In the genomic region with DNA sequence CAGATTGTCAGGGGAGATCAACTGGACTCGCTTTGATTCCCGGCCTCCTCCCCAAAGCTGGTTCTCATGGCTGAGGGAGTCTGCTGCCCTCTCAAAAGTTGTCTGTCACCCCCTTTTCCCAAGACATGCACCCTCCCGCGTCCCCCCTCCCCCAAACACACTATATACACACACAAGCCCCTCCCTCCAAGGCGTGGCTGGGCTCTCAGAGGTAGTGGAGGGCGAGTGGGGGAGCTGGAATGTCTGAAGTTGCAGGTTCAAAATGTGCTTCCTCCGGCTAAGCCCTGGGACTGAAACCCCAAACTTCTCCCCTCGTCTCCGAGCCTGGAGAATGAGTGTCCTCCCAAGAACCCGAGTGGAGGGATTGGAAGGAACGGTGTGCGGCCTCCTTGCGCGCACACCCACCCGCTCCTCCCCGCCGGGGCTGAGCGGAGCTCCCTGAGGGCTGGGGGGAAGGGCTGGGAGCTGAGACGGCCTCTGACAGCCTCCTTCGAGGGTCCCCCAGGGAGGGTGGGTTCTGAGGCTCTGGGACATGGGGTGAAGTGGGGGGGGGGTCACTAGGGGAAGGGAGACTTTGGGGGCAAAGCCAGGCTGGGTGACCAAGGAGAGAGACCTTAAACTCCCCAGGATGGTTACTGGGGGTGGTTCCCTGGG, we compare ENCODE assay signal across 19 cellular contexts. TPM values are rescaled to one million over a fixed set of nuclear protein-coding genes. Genes with fewer than 3 reads are reported as not detected.
DNase-seq lines count a peak whose midpoint lies in the region; ATAC-seq and TF ChIP-seq lines count a peak whose summit lies in the region.
"Had no signal": no experiment of that assay in that cellular context is flagged by ENCODE, and none has a peak within 500 bp of the region (broad histone marks: within the 10 kb centered on the region; RNA-seq: fewer than 3 reads in every experiment).

No MANE protein-coding gene starts in this region.

- H4K20me1 ChIP-seq in IMR-90 (ENCODE audit: insufficient read depth, low read length) (peaks cover 8% of the 10 kb centered on the region), neural progenitor cell (ENCODE audit: low read depth) (no peaks in the 10 kb centered on the region)

- no peak overlapping the region for H3K56ac ChIP-seq in IMR-90 (ENCODE audit: extremely low read depth, insufficient read depth, low read length)

- no peak overlapping the region for H3K4ac ChIP-seq in IMR-90 (ENCODE audit: low read depth, low read length)

- 17% methylated on average over 2 of the region's 20 CpGs; no CpG with 5 or more reads in 1 of the 2 experiments for WGBS in IMR-90 (ENCODE audit: extremely low coverage in 2 of 2, insufficient read length in 1 of 2), 2 experiments
- 12 to 21% methylated on average over 9 to 19 of the region's 20 CpGs for WGBS in body of pancreas, 2 donors

- dilution Hi-C loops in IMR-90 (cut with HindIII; ENCODE audit: low sequenced_read_pairs, unreplicated experiment), result no loop called here

- peak overlapping the region; percentile 52 for H2AK9ac ChIP-seq in IMR-90 (replicated peaks; ENCODE audit: low read depth, low read length, poor library complexity)

- no peak overlapping the region for H3K9ac ChIP-seq in IMR-90 (ENCODE audit: low read depth, low read length)
- no peak overlapping the region for H3K9ac ChIP-seq in neural progenitor cell
- no peak overlapping the region for H3K9ac ChIP-seq in colonic mucosa (ENCODE audit: low read depth in 2 of 2, low read length in 2 of 2)

- H4K91ac ChIP-seq in IMR-90 (ENCODE audit: insufficient read depth, low read depth, low read length), result no peak overlapping the region

- no peak overlapping the region for H3K18ac ChIP-seq in IMR-90 (ENCODE audit: low read depth, low read length)

- H2BK120ac ChIP-seq in IMR-90 (ENCODE audit: low read depth, low read length), result no peak overlapping the region

- ATAC-seq in activated CD4-positive, alpha-beta T cell treated with anti-CD3 and anti-CD28 coated beads for 36 hours, result no peak
- ATAC-seq in IMR-90 (ENCODE audit: low read depth) (no peak), GM21526 (IDR thresholded peaks at IDR 0.05; ENCODE audit: low FRiP score, unreplicated experiment) (no peak), body of pancreas (no peak)
- no peak for ATAC-seq in central memory CD8-positive, alpha-beta T cell (replicated peaks; ENCODE audit: extremely low read depth, poor library complexity, severe bottlenecking)
- ATAC-seq: SK-N-SH treated with all-trans-retinoic acid at 6 μM for 48 hours had no signal

- H3K36me3 ChIP-seq in IMR-90 (ENCODE audit: control insufficient read depth, insufficient read depth, low read length) (no peaks in the 10 kb centered on the region), neural progenitor cell (no peaks in the 10 kb centered on the region), body of pancreas (replicated peaks in 1 of 2; ENCODE audit: insufficient read depth in 1 of 2, low read depth in 2 of 2) (no peaks in the 10 kb centered on the region), colonic mucosa (no peaks in the 10 kb centered on the region)
- H3K36me3 ChIP-seq: esophagus muscularis mucosa, neutrophil, sigmoid colon, upper lobe of left lung had no signal

- H3K27me3 ChIP-seq in IMR-90 (ENCODE audit: control insufficient read depth, insufficient read depth, low read length) (peaks cover 3% of the 10 kb centered on the region; the same call in 1 of the 2 replicates), neural progenitor cell (peaks cover 30% of the 10 kb centered on the region), body of pancreas (peaks cover 0 to 10% of the 10 kb centered on the region in 2 donors), colonic mucosa (peaks cover 8% of the 10 kb centered on the region)

- H3K36me3 Mint-ChIP-seq in activated CD4-positive, alpha-beta T cell treated with anti-CD3 and anti-CD28 coated beads for 36 hours (ENCODE audit: low read depth), result no peaks in the 10 kb centered on the region
- H3K36me3 Mint-ChIP-seq in central memory CD8-positive, alpha-beta T cell (ENCODE audit: insufficient read depth), result peaks cover 5% of the 10 kb centered on the region
- no peaks in the 10 kb centered on the region for H3K36me3 Mint-ChIP-seq in neural progenitor cell

- no peak overlapping the region for H2BK5ac ChIP-seq in IMR-90 (ENCODE audit: low read depth, low read length, poor library complexity, severe bottlenecking)

- peaks cover 34% of the 10 kb centered on the region for H3K27me3 Mint-ChIP-seq in activated CD4-positive, alpha-beta T cell treated with anti-CD3 and anti-CD28 coated beads for 36 hours
- peaks cover 39% of the 10 kb centered on the region for H3K27me3 Mint-ChIP-seq in central memory CD8-positive, alpha-beta T cell
- peaks cover 33% of the 10 kb centered on the region for H3K27me3 Mint-ChIP-seq in neural progenitor cell (ENCODE audit: insufficient read depth, low read depth)

- TF ChIP-seq RAD21 in IMR-90 (IDR thresholded peaks at IDR 0.05; ENCODE audit: low read length), result no peak

- H2BK15ac ChIP-seq in IMR-90 (ENCODE audit: low read depth, low read length), result no peak overlapping the region

- H3K27ac ChIP-seq in IMR-90 (ENCODE audit: insufficient read depth, low read length) (no peak overlapping the region), neural progenitor cell (no peak overlapping the region), body of pancreas (no peak overlapping the region), colonic mucosa (no peak overlapping the region)
- H3K27ac ChIP-seq: neutrophil, upper lobe of left lung had no signal

- H4K5ac ChIP-seq in IMR-90 (ENCODE audit: low read depth, low read length), result no peak overlapping the region

- no peak for DNase-seq in activated CD4-positive, alpha-beta T cell treated with anti-CD3 and anti-CD28 coated beads for 36 hours
- no peak for DNase-seq in activated CD4-positive, alpha-beta T cell treated with anti-CD3 and anti-CD28 coated beads, Interleukin-2, amount 50 U/mL, for 1 hour
- DNase-seq in IMR-90, result no peak
- DNase-seq in central memory CD8-positive, alpha-beta T cell (ENCODE audit: low spot score in 2 of 2), result no peak
- no peak for DNase-seq in neural progenitor cell (ENCODE audit: low spot score)
- no peak for DNase-seq in body of pancreas
- DNase-seq in colonic mucosa, result no peak
- DNase-seq: cortex of kidney, hippocampal formation, NCI-H1105 treated with DMSO at 0.1 percent for 48 hours, sigmoid colon had no signal

- H3K14ac ChIP-seq in IMR-90 (replicated peaks; ENCODE audit: low read depth, low read length), result no peak overlapping the region

- peaks cover 37% of the 10 kb centered on the region for H3F3A ChIP-seq in neural progenitor cell (ENCODE audit: low read depth)

- H3K4me3 ChIP-seq in IMR-90 (ENCODE audit: insufficient read depth, low read depth, low read length), result no peak overlapping the region
- H3K4me3 ChIP-seq in neural progenitor cell, result peak overlapping the region; percentile 5
- H3K4me3 ChIP-seq in body of pancreas, result no peak overlapping the region
- no peak overlapping the region for H3K4me3 ChIP-seq in colonic mucosa
- H3K4me3 ChIP-seq: lung had no signal

- peaks cover 11% of the 10 kb centered on the region; the same call in 1 of the 2 replicates for H3K9me1 ChIP-seq in IMR-90 (ENCODE audit: insufficient read depth, low read length)

- H3K79me2 ChIP-seq in neural progenitor cell (ENCODE audit: low read depth), result no peaks in the 10 kb centered on the region

- CTCF ChIA-PET in activated CD4-positive, alpha-beta T cell treated with anti-CD3 and anti-CD28 coated beads for 36 hours (lab: Charles Lee), result interaction anchor here (0.7 to 3.0 kb wide), 22 partner anchors 8 to 301 kb away, joined by 3 to 24 read pairs (median 4); partner anchors contain the start of genes DHX34, INAFM1, KPTN and MEIS3
- CTCF ChIA-PET in IMR-90 (lab: Yijun Ruan, JAX), result interaction anchor here (1.7 kb wide), 1 partner anchor 8 kb away, joined by 10 read pairs; no protein-coding TSS in a partner anchor

- H3K9me3 Mint-ChIP-seq in activated CD4-positive, alpha-beta T cell treated with anti-CD3 and anti-CD28 coated beads for 36 hours (ENCODE audit: low read depth), result no peaks in the 10 kb centered on the region
- H3K9me3 Mint-ChIP-seq in central memory CD8-positive, alpha-beta T cell, result no peaks in the 10 kb centered on the region
- no peaks in the 10 kb centered on the region for H3K9me3 Mint-ChIP-seq in neural progenitor cell

- no peak overlapping the region for H3K27ac Mint-ChIP-seq in activated CD4-positive, alpha-beta T cell treated with anti-CD3 and anti-CD28 coated beads for 36 hours
- H3K27ac Mint-ChIP-seq in central memory CD8-positive, alpha-beta T cell (ENCODE audit: low read depth), result no peak overlapping the region
- no peak overlapping the region for H3K27ac Mint-ChIP-seq in neural progenitor cell

- peak overlapping the region; percentile 60 for H3K4me3 Mint-ChIP-seq in activated CD4-positive, alpha-beta T cell treated with anti-CD3 and anti-CD28 coated beads for 36 hours
- H3K4me3 Mint-ChIP-seq in central memory CD8-positive, alpha-beta T cell, result peak overlapping the region; percentile 61
- H3K4me3 Mint-ChIP-seq in neural progenitor cell, result peak overlapping the region; percentile 57

- POLR2A ChIA-PET in activated CD4-positive, alpha-beta T cell treated with anti-CD3 and anti-CD28 coated beads for 36 hours (lab: Charles Lee), result no interaction called here
- POLR2A ChIA-PET in IMR-90 (lab: Charles Lee; ENCODE audit: unreplicated experiment), result interaction anchor here (0.5 to 0.6 kb wide), 2 partner anchors 111 to 1445 kb away, joined by 3 to 4 read pairs; no protein-coding TSS in a partner anchor

- H3K79me1 ChIP-seq in IMR-90 (ENCODE audit: low read depth in 1 of 2, low read length in 2 of 2), result no peaks in the 10 kb centered on the region

- H3K4me1 ChIP-seq in IMR-90 (ENCODE audit: control insufficient read depth, insufficient read depth, low read length) (peaks cover 3% of the 10 kb centered on the region; the same call in 1 of the 2 replicates), neural progenitor cell (peaks cover 14% of the 10 kb centered on the region), body of pancreas (peaks cover 22% of the 10 kb centered on the region), colonic mucosa (peaks cover 8% of the 10 kb centered on the region)

- in situ Hi-C loops in IMR-90 (cut with MboI; ENCODE audit: low sequenced_read_pairs), result no loop called here

- TF ChIP-seq POLR2A in IMR-90 (IDR thresholded peaks at IDR 0.05; ENCODE audit: low read depth, low read length) (no peak), body of pancreas (IDR thresholded peaks at IDR 0.05) (no peak)

- H2BK20ac ChIP-seq in IMR-90 (ENCODE audit: low read depth, low read length), result no peak overlapping the region

- intact Hi-C loops in activated CD4-positive, alpha-beta T cell treated with anti-CD3 and anti-CD28 coated beads for 36 hours (cut with DNase I, micrococcal nuclease), result loop anchor here (2.0 kb wide), 1 partner anchor 56 kb away; the partner anchor contains the start of gene KPTN (in 2 of the 2)
- intact Hi-C loops in IMR-90 (cut with micrococcal nuclease) (loop anchor here (5.0 kb wide), 1 partner anchor 168 kb away; no protein-coding TSS in a partner anchor), body of pancreas (cut with DNase I) (no loop called here), colonic mucosa (cut with DNase I) (no loop called here)

- H2AK5ac ChIP-seq in IMR-90 (ENCODE audit: low read depth, low read length), result peak overlapping the region; percentile 44; the same call in 1 of the 2 replicates

- no peak for TF ChIP-seq CTCF in IMR-90 (conservative IDR thresholded peaks at IDR 0.05; ENCODE audit: low read depth, low read length)
- no peak for TF ChIP-seq CTCF in neural progenitor cell (IDR thresholded peaks at IDR 0.05)
- no peak for TF ChIP-seq CTCF in body of pancreas (IDR thresholded peaks at IDR 0.05)
- no peak for TF ChIP-seq CTCF in colonic mucosa (IDR thresholded peaks at IDR 0.05)

- no peak overlapping the region for H3K4me2 ChIP-seq in IMR-90 (ENCODE audit: low read depth, low read length)
- H3K4me2 ChIP-seq in neural progenitor cell, result peak overlapping the region; percentile 58

- H3K23ac ChIP-seq in IMR-90 (ENCODE audit: low read depth, low read length), result no peak overlapping the region

- no TSS peak for BruUV-seq in IMR-90 (replicated peaks; lab: Mats Ljungman, UMichigan)

- H2AFZ ChIP-seq in IMR-90 (replicated peaks; ENCODE audit: low read length, poor library complexity) (peak overlapping the region; percentile 43), neural progenitor cell (replicated peaks) (no peak overlapping the region)

- H3K4me1 Mint-ChIP-seq in activated CD4-positive, alpha-beta T cell treated with anti-CD3 and anti-CD28 coated beads for 36 hours, result peaks cover 13% of the 10 kb centered on the region
- H3K4me1 Mint-ChIP-seq in central memory CD8-positive, alpha-beta T cell, result peaks cover 11% of the 10 kb centered on the region
- H3K4me1 Mint-ChIP-seq in neural progenitor cell, result peaks cover 14% of the 10 kb centered on the region

- no peak overlapping the region for H4K8ac ChIP-seq in IMR-90 (ENCODE audit: low read depth in 2 of 2, low read length in 2 of 2)

- H3K9me3 ChIP-seq in IMR-90 (ENCODE audit: control insufficient read depth, insufficient read depth, low read length) (no peaks in the 10 kb centered on the region), neural progenitor cell (ENCODE audit: low read depth) (no peaks in the 10 kb centered on the region), body of pancreas (no peaks in the 10 kb centered on the region), colonic mucosa (no peaks in the 10 kb centered on the region)
- H3K9me3 ChIP-seq: esophagus muscularis mucosa, neutrophil, sigmoid colon, upper lobe of left lung had no signal

RNA-seq across cellular contexts. Expression of gene MEIS3, which starts 9.9 kb away (rescaled TPM):
- under 1 TPM in 1 of 2 experiments, not detected in 1; 0.28 TPM for total RNA-seq in activated CD4-positive, alpha-beta T cell treated with anti-CD3 and anti-CD28 coated beads for 36 hours
- 28.3 and 32.4 TPM in 2 replicates for total RNA-seq in IMR-90 (2012; rRNA removed)
- 33.0 TPM in 2 replicates for polyA plus RNA-seq in IMR-90 (2012; rRNA removed)
- 33.1 and 39.8 TPM in 2 replicates for polyA plus RNA-seq in IMR-90 (2012; cell fraction: cytosol; rRNA removed)
- polyA plus RNA-seq in IMR-90 (2012; cell fraction: nucleus; rRNA removed; ENCODE audit: low replicate concordance), result 97.7 and 112 TPM in 2 replicates
- total RNA-seq in neural progenitor cell (ENCODE audit: low replicate concordance), result 32.2 and 70.5 TPM in 2 replicates
- 1 to 10 TPM; 1.3 to 2.3 TPM for total RNA-seq in body of pancreas
- 1 to 10 TPM; 2.3 to 2.6 TPM for total RNA-seq in colonic mucosa

RNA-seq across cellular contexts. Expression of gene SLC8A2, which starts 42.4 kb away (rescaled TPM):
- under 1 TPM; 0.11 to 0.23 TPM for total RNA-seq in activated CD4-positive, alpha-beta T cell treated with anti-CD3 and anti-CD28 coated beads for 36 hours
- total RNA-seq in IMR-90 (2012; rRNA removed), result not detected in 2 replicates
- polyA plus RNA-seq in IMR-90 (2012; rRNA removed), result 0.05 and 0.10 TPM in 2 replicates
- polyA plus RNA-seq in IMR-90 (2012; cell fraction: cytosol; rRNA removed), result 0.14 TPM in 1 of 2 replicates, not detected in the other
- polyA plus RNA-seq in IMR-90 (2012; cell fraction: nucleus; rRNA removed; ENCODE audit: low replicate concordance), result 0.32 and 0.45 TPM in 2 replicates
- total RNA-seq in neural progenitor cell (ENCODE audit: low replicate concordance), result 14.5 and 17.6 TPM in 2 replicates
- total RNA-seq in body of pancreas, result 10 to 100 TPM in 1 of 2 donors, 1 to 10 TPM in 1; 8.0 to 31.6 TPM
- 1 to 10 TPM in 1 of 2 donors, under 1 TPM in 1; 0.74 to 2.3 TPM for total RNA-seq in colonic mucosa
- polyA plus RNA-seq: aorta, HepG2 had no signal

RNA-seq across cellular contexts. Expression of gene KPTN, which starts 54.8 kb away (rescaled TPM):
- 10 to 100 TPM in 1 of 2 experiments, 1 to 10 TPM in 1; 9.7 to 10.5 TPM for total RNA-seq in activated CD4-positive, alpha-beta T cell treated with anti-CD3 and anti-CD28 coated beads for 36 hours
- total RNA-seq in IMR-90 (2012; rRNA removed) (3.9 and 4.1 TPM in 2 replicates), neural progenitor cell (ENCODE audit: low replicate concordance) (17.8 and 18.1 TPM in 2 replicates), body of pancreas (1 to 10 TPM; 3.1 to 4.6 TPM), colonic mucosa (10 to 100 TPM in 1 of 2 donors, 1 to 10 TPM in 1; 8.6 to 13.3 TPM)
- 13.5 and 15.4 TPM in 2 replicates for polyA plus RNA-seq in IMR-90 (2012; rRNA removed)
- 8.7 and 12.4 TPM in 2 replicates for polyA plus RNA-seq in IMR-90 (2012; cell fraction: cytosol; rRNA removed)
- polyA plus RNA-seq in IMR-90 (2012; cell fraction: nucleus; rRNA removed; ENCODE audit: low replicate concordance), result 32.1 and 54.1 TPM in 2 replicates

Comparison
In these comparisons a context has a peak if more than half of its experiments do, and no peak if none do; other contexts are left out.
1. intact Hi-C loops: an anchor here in activated CD4-positive, alpha-beta T cell treated with anti-CD3 and anti-CD28 coated beads for 36 hours (2.0 kb wide) and IMR-90 (5.0 kb wide); none called in body of pancreas and colonic mucosa.